In the genomic region with DNA sequence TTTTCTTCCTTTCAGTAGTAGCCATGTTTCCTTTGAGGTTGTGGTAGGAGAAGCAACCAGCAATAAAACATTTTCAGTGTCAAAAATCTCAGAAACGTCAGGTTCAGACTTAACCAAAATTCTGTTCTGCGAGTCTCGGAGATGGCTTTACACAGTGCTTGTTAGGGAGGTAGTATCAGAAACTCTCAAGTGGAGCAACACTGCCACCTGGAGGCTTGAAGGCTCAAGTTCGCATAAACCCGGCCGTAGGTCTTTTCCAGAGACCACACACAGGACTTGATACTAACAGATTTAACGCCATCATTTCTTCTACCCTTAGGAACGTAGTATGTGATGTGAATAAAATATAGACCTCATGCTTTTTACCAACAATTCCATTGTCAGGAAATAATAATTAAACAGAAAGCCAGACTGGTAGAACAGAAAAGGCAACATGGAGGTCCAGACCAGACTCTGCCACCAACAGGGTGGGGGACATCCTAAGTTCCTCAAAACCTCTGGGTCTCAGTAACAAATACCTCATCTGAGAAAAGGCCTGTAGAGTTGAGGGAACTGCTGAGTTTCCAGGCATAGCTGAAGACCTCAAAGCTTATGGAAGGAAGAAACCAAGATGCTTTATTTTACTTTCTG, we compare ENCODE assay signal across 8 cellular contexts. TPM values are rescaled to one million over a fixed set of nuclear protein-coding genes. Genes with fewer than 3 reads are reported as not detected.
DNase-seq lines count a peak whose midpoint lies in the region; ATAC-seq and TF ChIP-seq lines count a peak whose summit lies in the region.

No MANE protein-coding gene starts in this region.

- no peak for TF ChIP-seq EP300 in ovary (IDR thresholded peaks at IDR 0.05)

- H3K9me2 ChIP-seq in Loucy (replicated peaks; ENCODE audit: low read depth, low read length), result no peaks in the 10 kb centered on the region

- TF ChIP-seq CTCF in Loucy (conservative IDR thresholded peaks at IDR 0.05; ENCODE audit: low read length) (peak; percentile 96), foreskin keratinocyte (conservative IDR thresholded peaks at IDR 0.05) (peak; percentile 92), ovary (IDR thresholded peaks at IDR 0.05) (peak; percentile 48 to 85 (median 66)), thyroid gland (IDR thresholded peaks at IDR 0.05) (peak; percentile 38 to 87 (median 81))

- ATAC-seq in foreskin keratinocyte, result peak; percentile 81

- H3K36me3 ChIP-seq in H7 (replicated peaks; ENCODE audit: control insufficient read depth, insufficient read depth, low read length) (no peaks in the 10 kb centered on the region), Loucy (ENCODE audit: insufficient read depth, low read length) (peaks cover 55% of the 10 kb centered on the region), ovary (no peaks in the 10 kb centered on the region), thyroid gland (no peaks in the 10 kb centered on the region)

- H3K9me3 ChIP-seq in Loucy (ENCODE audit: insufficient read depth, low read depth, low read length), result no peaks in the 10 kb centered on the region
- no peaks in the 10 kb centered on the region for H3K9me3 ChIP-seq in ovary
- no peaks in the 10 kb centered on the region for H3K9me3 ChIP-seq in thyroid gland

- H2AFZ ChIP-seq in Loucy (ENCODE audit: low read length), result no peak overlapping the region

- H3K4me1 ChIP-seq in Loucy (ENCODE audit: insufficient read depth, low read length, poor library complexity, severe bottlenecking) (peaks cover 65% of the 10 kb centered on the region), foreskin keratinocyte (peaks cover 9% of the 10 kb centered on the region), ovary (ENCODE audit: insufficient read depth) (no peaks in the 10 kb centered on the region), thyroid gland (peaks cover 0 to 4% of the 10 kb centered on the region in 2 donors)

- H3K9ac ChIP-seq in Loucy (ENCODE audit: low read depth, low read length, poor library complexity, severe bottlenecking), result peak overlapping the region; percentile 94

- H3K27me3 ChIP-seq in H7 (ENCODE audit: control insufficient read depth, insufficient read depth, low read length) (peaks cover 2% of the 10 kb centered on the region; the same call in 1 of the 2 replicates), Loucy (ENCODE audit: insufficient read depth, low read length, poor library complexity, severe bottlenecking) (no peaks in the 10 kb centered on the region), foreskin keratinocyte (no peaks in the 10 kb centered on the region), ovary (no peaks in the 10 kb centered on the region), thyroid gland (no peaks in the 10 kb centered on the region)

- in situ Hi-C loops in G401 (cut with HindIII; ENCODE audit: low sequenced_read_pairs), result no loop called here

- H3F3A ChIP-seq in Loucy (ENCODE audit: low read depth), result no peaks in the 10 kb centered on the region

- WGBS in ovary, 3 donors, result 1 to 2% (median 1%) methylated on average over 8 of the region's 8 CpGs
- 4 to 6% methylated on average over 8 of the region's 8 CpGs for WGBS in thyroid gland, 2 donors

- H4K20me1 ChIP-seq in Loucy (ENCODE audit: insufficient read depth, low read length, poor library complexity, severe bottlenecking), result peaks cover 82% of the 10 kb centered on the region

- H3K4me3 ChIP-seq in H7 (ENCODE audit: insufficient read depth, low read depth, low read length) (no peak overlapping the region), Loucy (ENCODE audit: low read length, poor library complexity, severe bottlenecking) (peak overlapping the region; percentile 94), ovary (no peak overlapping the region), thyroid gland (replicated peaks in 1 of 3) (no peak overlapping the region)

- intact Hi-C loops in ovary (cut with DNase I), result loop anchor here in 3 of 4 donors (10.0 kb wide), 4 partner anchors 733 to 1113 kb away; no protein-coding TSS in a partner anchor
- intact Hi-C loops in thyroid gland (cut with DNase I), result loop anchor here (10.0 kb wide), 2 partner anchors 973 to 1103 kb away; no protein-coding TSS in a partner anchor

- TF ChIP-seq POLR2A in ovary (IDR thresholded peaks at IDR 0.05), result no peak
- TF ChIP-seq POLR2A in thyroid gland (IDR thresholded peaks at IDR 0.05), result no peak

- peaks cover 98% of the 10 kb centered on the region for H3K79me2 ChIP-seq in Loucy (ENCODE audit: insufficient read depth, low read length)

- H3K4me2 ChIP-seq in Loucy (ENCODE audit: low read depth, low read length, poor library complexity, severe bottlenecking), result peak overlapping the region; percentile 89

- DNase-seq in G401 (ENCODE audit: low spot score) (peak; percentile 84), H7 (peak; percentile 68), SHP77 (lab: John Stamatoyannopoulos, UW) (peak; percentile 85 to 88), foreskin keratinocyte (peak in 1 of 2 donors; percentile 69), ovary (peak; percentile 60 to 82 (median 79)), thyroid gland (peak; percentile 80 to 85)
- DNase-seq in activated effector memory CD4-positive, alpha-beta T cell treated with anti-CD3 and anti-CD28 coated beads, Interleukin-2, amount 50 U/mL, for 16 hours, result peak; percentile 94

- H3K27ac ChIP-seq in foreskin keratinocyte, result no peak overlapping the region
- no peak overlapping the region for H3K27ac ChIP-seq in ovary
- H3K27ac ChIP-seq in thyroid gland, result peak overlapping the region in 1 of 3 donors; percentile 9

RNA-seq across cellular contexts. Expression of gene PTGER4, which starts 8.5 kb away (rescaled TPM):
- 0.37 TPM in 1 of 2 replicates, not detected in the other for total RNA-seq in G401 (2014; rRNA removed; shearing (Covaris generic))
- 0.07 and 0.31 TPM in 2 replicates for total RNA-seq in H7 (2014; rRNA removed; shearing (Covaris generic))
- total RNA-seq in foreskin keratinocyte, result 4.2 and 7.3 TPM in 2 replicates
- 0.72 and 1.4 TPM in 2 replicates for polyA plus RNA-seq in foreskin keratinocyte
- 1 to 10 TPM in 5 of 7 donors, under 1 TPM in 2; 0.66 to 8.8 (median 2.8) TPM for total RNA-seq in ovary
- polyA plus RNA-seq in ovary, result 1 to 10 TPM; 1.0 to 3.5 TPM
- 10 to 100 TPM; 10.9 to 14.3 (median 12.0) TPM for total RNA-seq in thyroid gland
